Comparison of ENCODE assay signal across 8 cellular contexts in genomic region chr2:186641807-186642321, GRCh38. TPM values are rescaled to one million over a fixed set of nuclear protein-coding genes. Genes with fewer than 3 reads are reported as not detected.
DNase-seq lines count a peak whose midpoint lies in the region; ATAC-seq and FAIRE-seq lines count a peak whose summit lies in the region.

No MANE protein-coding gene starts in this region.

- no peaks in the 10 kb centered on the region for H3K27me3 ChIP-seq in CD4-positive, CD25-positive, alpha-beta regulatory T cell (ENCODE audit: control insufficient read depth, insufficient read depth, low read length)

- no peak overlapping the region for H3K27ac Mint-ChIP-seq in CD4-positive, CD25-positive, alpha-beta regulatory T cell
- no peak overlapping the region for H3K27ac Mint-ChIP-seq in T-cell

- peak; percentile 75 to 80 for ATAC-seq in CD4-positive, CD25-positive, alpha-beta regulatory T cell (ENCODE audit: low read depth in 2 of 2)
- ATAC-seq in HG02852 (IDR thresholded peaks at IDR 0.05; ENCODE audit: unreplicated experiment) (peak; percentile 69), T-cell (replicated peaks in 1 of 4) (peak; percentile 48 to 66 (median 62))

- CTCF ChIA-PET in T-cell (lab: Charles Lee): interaction anchor here (0.6 to 4.3 kb wide), 10 partner anchors 11 to 571 kb away, joined by 3 to 44 read pairs (median 4); partner anchors contain the start of gene ZC3H15 (in 1 of the 2)

- H3K4me3 ChIP-seq in CD4-positive, CD25-positive, alpha-beta regulatory T cell (ENCODE audit: low read depth, low read length): no peak overlapping the region

- H3K4me3 Mint-ChIP-seq in CD4-positive, CD25-positive, alpha-beta regulatory T cell: no peak overlapping the region
- no peak overlapping the region for H3K4me3 Mint-ChIP-seq in T-cell

- H3K36me3 Mint-ChIP-seq in CD4-positive, CD25-positive, alpha-beta regulatory T cell: peaks cover 9% of the 10 kb centered on the region
- H3K36me3 Mint-ChIP-seq in T-cell: peaks cover 18% of the 10 kb centered on the region

- H3K27me3 Mint-ChIP-seq in CD4-positive, CD25-positive, alpha-beta regulatory T cell: no peaks in the 10 kb centered on the region
- no peaks in the 10 kb centered on the region for H3K27me3 Mint-ChIP-seq in T-cell

- peaks cover 0 to 9% (median 6%) of the 10 kb centered on the region in 4 donors for H3K4me1 Mint-ChIP-seq in CD4-positive, CD25-positive, alpha-beta regulatory T cell
- peaks cover 0 to 6% (median 0%) of the 10 kb centered on the region in 3 donors for H3K4me1 Mint-ChIP-seq in T-cell

- no peaks in the 10 kb centered on the region for H3K4me1 ChIP-seq in CD4-positive, CD25-positive, alpha-beta regulatory T cell (ENCODE audit: control insufficient read depth, insufficient read depth, low read length, poor library complexity, severe bottlenecking)

- peak; percentile 89 for FAIRE-seq in GM18507 (lab: Jason Lieb, UNC)

- no peaks in the 10 kb centered on the region for H3K9me3 Mint-ChIP-seq in CD4-positive, CD25-positive, alpha-beta regulatory T cell
- H3K9me3 Mint-ChIP-seq in T-cell: no peaks in the 10 kb centered on the region

- POLR2A ChIA-PET in T-cell (lab: Charles Lee): no interaction called here

- H3K36me3 ChIP-seq in CD4-positive, CD25-positive, alpha-beta regulatory T cell (ENCODE audit: control insufficient read depth, insufficient read depth, low read length): peaks cover 2% of the 10 kb centered on the region

- H3K9me3 ChIP-seq in CD4-positive, CD25-positive, alpha-beta regulatory T cell (ENCODE audit: control insufficient read depth in 2 of 2, low read length in 2 of 2): no peaks in the 10 kb centered on the region

- peak in 2 of 3 donors; percentile 51 to 72 for DNase-seq in CD4-positive, CD25-positive, alpha-beta regulatory T cell
- DNase-seq in GM18507 (ENCODE audit: extremely low spot score, insufficient read length, low read depth): no peak
- peak; percentile 18 for DNase-seq in NCI-H1048 (lab: John Stamatoyannopoulos, UW)
- peak in 19 of 34 experiments; percentile 1 to 20 (median 7) for DNase-seq in T-cell
- peak; percentile 80 to 82 for DNase-seq in dermis microvascular lymphatic vessel endothelial cell (ENCODE audit: low read depth in 2 of 2)
- DNase-seq in lung microvascular endothelial cell (ENCODE audit: low read depth in 2 of 2): peak; percentile 80 to 86
- no peak for DNase-seq in activated effector memory CD4-positive, alpha-beta T cell treated with anti-CD3 and anti-CD28 coated beads, Interleukin-2, amount 50 U/mL, for 16 hours

- H3K27ac ChIP-seq in CD4-positive, CD25-positive, alpha-beta regulatory T cell (ENCODE audit: insufficient read depth, low read length, poor library complexity, severe bottlenecking): no peak overlapping the region

RNA-seq across cellular contexts. Expression of gene FAM171B, which starts 52.0 kb away (rescaled TPM):
- total RNA-seq in CD4-positive, CD25-positive, alpha-beta regulatory T cell: 0.44 TPM
- not detected for polyA plus RNA-seq in CD4-positive, CD25-positive, alpha-beta regulatory T cell
- total RNA-seq in T-cell: under 1 TPM; 0.21 to 0.47 (median 0.23) TPM
- 28.8 and 37.2 TPM in 2 replicates for total RNA-seq in dermis microvascular lymphatic vessel endothelial cell
- total RNA-seq in lung microvascular endothelial cell: 27.9 and 49.4 TPM in 2 replicates

RNA-seq across cellular contexts. Expression of gene ITGAV, which starts 52.0 kb away (rescaled TPM):
- total RNA-seq in CD4-positive, CD25-positive, alpha-beta regulatory T cell: 8.1 TPM
- polyA plus RNA-seq in CD4-positive, CD25-positive, alpha-beta regulatory T cell: 1 to 10 TPM in 1 of 4 donors, under 1 TPM in 3; 0.36 to 1.3 (median 0.84) TPM
- total RNA-seq in T-cell (1 to 10 TPM; 5.8 to 9.5 (median 5.9) TPM), dermis microvascular lymphatic vessel endothelial cell (173 and 201 TPM in 2 replicates), lung microvascular endothelial cell (138 and 189 TPM in 2 replicates)

Comparison
In these comparisons a context has a peak if more than half of its experiments do, and no peak if none do; other contexts are left out.
1. DNase-seq: peak in CD4-positive, CD25-positive, alpha-beta regulatory T cell (2 of 3), NCI-H1048 (single experiment), T-cell (19 of 34), dermis microvascular lymphatic vessel endothelial cell (2 of 2) and lung microvascular endothelial cell (2 of 2); none in GM18507 (single experiment) and activated effector memory CD4-positive, alpha-beta T cell treated with anti-CD3 and anti-CD28 coated beads, Interleukin-2, amount 50 U/mL, for 16 hours (single experiment).
2. RNA of gene FAM171B, which starts 52.0 kb away (total RNA-seq): 27.9 to 49.4 TPM in lung microvascular endothelial cell and 28.8 to 37.2 TPM in dermis microvascular lymphatic vessel endothelial cell; 0.44 TPM in CD4-positive, CD25-positive, alpha-beta regulatory T cell (single experiment) and 0.21 to 0.47 TPM in T-cell; every median in the first group is over 10 times any median in the second.
3. RNA of gene ITGAV, which starts 52.0 kb away (total RNA-seq): 173 to 201 TPM in dermis microvascular lymphatic vessel endothelial cell and 138 to 189 TPM in lung microvascular endothelial cell; 8.1 TPM in CD4-positive, CD25-positive, alpha-beta regulatory T cell (single experiment) and 5.8 to 9.5 TPM in T-cell; every median in the first group is over 10 times any median in the second.
4. Peak in every context shown above with its lines, with median percentiles within 50 percentile points of each other: ATAC-seq.